In the genomic region with DNA sequence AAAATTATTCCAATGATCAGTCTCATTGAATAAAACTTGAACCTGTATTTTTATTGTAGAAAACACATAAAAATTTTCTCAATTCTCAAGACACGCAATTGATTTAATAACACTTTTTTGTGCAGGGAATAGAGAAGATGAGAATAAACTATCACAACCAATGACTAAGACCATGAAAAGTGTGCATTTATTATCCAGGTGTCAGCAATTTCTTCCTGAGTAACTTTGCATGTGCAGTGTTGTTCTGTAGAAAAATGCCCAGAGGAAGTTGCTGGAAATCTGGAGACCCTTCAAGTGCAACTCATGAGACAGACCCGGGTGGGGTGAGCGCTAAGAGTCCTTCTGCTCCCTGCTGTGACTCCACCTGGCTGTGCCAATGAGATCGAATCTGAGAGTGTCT, we compare ENCODE assay signal across 15 cellular contexts.
"Had no signal": no experiment of that assay in that cellular context is flagged by ENCODE, and none has a peak within 500 bp of the region (broad histone marks: within the 10 kb centered on the region; RNA-seq: fewer than 3 reads in every experiment).

No MANE protein-coding gene starts in this region.

- H3K27me3 Mint-ChIP-seq: naive thymus-derived CD4-positive, alpha-beta T cell had no signal

- DNase-seq: dermis blood vessel endothelial cell; effector memory CD4-positive, alpha-beta T cell; gastrocnemius medialis; glutamatergic neuron; head of caudate nucleus; heart right ventricle; hippocampal formation; left cardiac atrium; left lung; left ventricle myocardium superior; lower lobe of right lung; mesenchymal stem cell; midbrain; naive thymus-derived CD4-positive, alpha-beta T cell; natural killer cell had no signal

- H3K4me1 Mint-ChIP-seq: naive thymus-derived CD4-positive, alpha-beta T cell; natural killer cell had no signal

- ATAC-seq: gastrocnemius medialis; heart right ventricle; left cardiac atrium; left lung; left ventricle myocardium superior; lower lobe of right lung; naive thymus-derived CD4-positive, alpha-beta T cell; natural killer cell had no signal

- H3K4me3 Mint-ChIP-seq: naive thymus-derived CD4-positive, alpha-beta T cell; natural killer cell had no signal

- H3K36me3 Mint-ChIP-seq: naive thymus-derived CD4-positive, alpha-beta T cell; natural killer cell had no signal

- H3K27ac Mint-ChIP-seq: naive thymus-derived CD4-positive, alpha-beta T cell; natural killer cell had no signal
